ENCODE assay signal across 14 cellular contexts in the genomic region with DNA sequence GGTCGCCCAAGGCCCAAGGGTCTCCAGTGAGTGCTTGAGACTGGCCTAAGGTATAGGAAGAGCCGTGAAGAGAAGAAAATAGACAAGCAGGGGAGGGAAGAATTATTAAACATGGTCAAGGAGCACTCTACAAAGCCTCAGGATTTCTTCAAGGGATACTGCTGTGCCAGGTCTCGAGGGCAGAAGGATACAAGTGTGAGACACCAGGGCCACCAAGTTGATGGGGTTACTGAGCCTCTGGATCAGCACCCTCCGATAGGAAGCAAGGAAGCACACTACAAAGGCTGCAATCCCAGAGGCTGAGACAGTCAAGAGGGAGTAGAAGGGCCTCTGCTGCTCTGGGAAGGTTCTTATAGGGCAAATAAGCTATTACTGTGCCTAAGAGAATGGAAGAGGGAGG. TPM values are rescaled to one million over a fixed set of nuclear protein-coding genes. Genes with fewer than 3 reads are reported as not detected.
DNase-seq lines count a peak whose midpoint lies in the region; ATAC-seq and TF ChIP-seq lines count a peak whose summit lies in the region.
"Had no signal": no experiment of that assay in that cellular context is flagged by ENCODE, and none has a peak within 500 bp of the region (broad histone marks: within the 10 kb centered on the region; RNA-seq: fewer than 3 reads in every experiment).

No MANE protein-coding gene starts in this region.

- no peak for TF ChIP-seq POLR2A in lower leg skin (IDR thresholded peaks at IDR 0.05)

- no peak for ATAC-seq in activated CD4-positive, alpha-beta T cell treated with anti-CD3 and anti-CD28 coated beads for 36 hours
- ATAC-seq in GM21529 (IDR thresholded peaks at IDR 0.05; ENCODE audit: unreplicated experiment) = no peak
- ATAC-seq: Panc1 had no signal

- H3K9me3 Mint-ChIP-seq in activated CD4-positive, alpha-beta T cell treated with anti-CD3 and anti-CD28 coated beads for 36 hours (ENCODE audit: low read depth) = no peaks in the 10 kb centered on the region
- H3K9me3 Mint-ChIP-seq in IgD-negative memory B cell = no peaks in the 10 kb centered on the region
- no peaks in the 10 kb centered on the region for H3K9me3 Mint-ChIP-seq in activated T-helper 2 cell treated with anti-CD3 and anti-CD28 coated beads, Interferon-gamma antibody, Interleukin-2, Interleukin-4, amounts not matched to agents 10 μg/mL and 5 μg/mL and 100 μg/mL, durations not matched to agents 14 hours and 24 hours and 36 hours
- H3K9me3 Mint-ChIP-seq: brain had no signal

- peak overlapping the region; percentile 100 for H3K4me3 Mint-ChIP-seq in activated CD4-positive, alpha-beta T cell treated with anti-CD3 and anti-CD28 coated beads for 36 hours
- H3K4me3 Mint-ChIP-seq in IgD-negative memory B cell = peak overlapping the region in 3 of 4 donors; percentile 93 to 94 (median 94)
- H3K4me3 Mint-ChIP-seq in activated T-helper 2 cell treated with anti-CD3 and anti-CD28 coated beads, Interferon-gamma antibody, Interleukin-2, Interleukin-4, amounts not matched to agents 10 μg/mL and 5 μg/mL and 100 μg/mL, durations not matched to agents 14 hours and 24 hours and 36 hours (ENCODE audit: low read depth) = peak overlapping the region; percentile 99
- H3K4me3 Mint-ChIP-seq: brain had no signal

- intact Hi-C loops in activated CD4-positive, alpha-beta T cell treated with anti-CD3 and anti-CD28 coated beads for 36 hours (cut with DNase I, micrococcal nuclease) = loop anchor here in 1 of 2 experiments (2.0 to 10.0 kb wide), 4 partner anchors 71 to 1269 kb away; a partner anchor contains a TSS
- intact Hi-C loops in activated T-helper 2 cell treated with anti-CD3 and anti-CD28 coated beads, Interferon-gamma antibody, Interleukin-2, Interleukin-4, amounts not matched to agents 10 μg/mL and 5 μg/mL and 100 μg/mL, durations not matched to agents 14 hours and 24 hours and 36 hours (cut with micrococcal nuclease) = no loop called here
- intact Hi-C loops in posterior vena cava (cut with DNase I) (no loop called here), lower leg skin (cut with DNase I; ENCODE audit: low total_unique reads) (no loop called here)

- no peak for DNase-seq in activated CD4-positive, alpha-beta T cell treated with anti-CD3 and anti-CD28 coated beads for 36 hours
- DNase-seq in activated CD4-positive, alpha-beta T cell treated with anti-CD3 and anti-CD28 coated beads for 1 hour = no peak
- DNase-seq in activated T-helper 2 cell treated with anti-CD3 and anti-CD28 coated beads, Interferon-gamma antibody, Interleukin-2, Interleukin-4, amounts not matched to agents 10 μg/mL and 5 μg/mL and 100 μg/mL, durations not matched to agents 14 hours and 24 hours and 36 hours (ENCODE audit: low spot score) = no peak
- DNase-seq in posterior vena cava (ENCODE audit: low spot score) (peak; percentile 18), GM19240 (ENCODE audit: insufficient read length, low spot score) (no peak), lower leg skin (ENCODE audit: low spot score in 2 of 2) (no peak)
- DNase-seq: NCI-H2081 treated with DMSO at 0.1 percent for 48 hours, NCI-H526 treated with DMSO at 0.1 percent for 48 hours, small intestine had no signal

- H3K4me1 Mint-ChIP-seq in activated CD4-positive, alpha-beta T cell treated with anti-CD3 and anti-CD28 coated beads for 36 hours = peaks cover 76% of the 10 kb centered on the region
- H3K4me1 Mint-ChIP-seq in IgD-negative memory B cell = peaks cover 31 to 56% (median 37%) of the 10 kb centered on the region in 3 donors
- peaks cover 67% of the 10 kb centered on the region for H3K4me1 Mint-ChIP-seq in activated T-helper 2 cell treated with anti-CD3 and anti-CD28 coated beads, Interferon-gamma antibody, Interleukin-2, Interleukin-4, amounts not matched to agents 10 μg/mL and 5 μg/mL and 100 μg/mL, durations not matched to agents 14 hours and 24 hours and 36 hours (ENCODE audit: low read depth)

- no peak for TF ChIP-seq CTCF in lower leg skin (IDR thresholded peaks at IDR 0.05)

- no peaks in the 10 kb centered on the region for H3K27me3 Mint-ChIP-seq in activated CD4-positive, alpha-beta T cell treated with anti-CD3 and anti-CD28 coated beads for 36 hours
- H3K27me3 Mint-ChIP-seq in IgD-negative memory B cell = no peaks in the 10 kb centered on the region
- no peaks in the 10 kb centered on the region for H3K27me3 Mint-ChIP-seq in activated T-helper 2 cell treated with anti-CD3 and anti-CD28 coated beads, Interferon-gamma antibody, Interleukin-2, Interleukin-4, amounts not matched to agents 10 μg/mL and 5 μg/mL and 100 μg/mL, durations not matched to agents 14 hours and 24 hours and 36 hours (ENCODE audit: low read depth)
- H3K27me3 Mint-ChIP-seq: brain had no signal

- POLR2A ChIA-PET in activated CD4-positive, alpha-beta T cell treated with anti-CD3 and anti-CD28 coated beads for 36 hours (lab: Charles Lee) = interaction anchor here (0.9 to 8.7 kb wide), 11 partner anchors 9 to 171 kb away, joined by 3 to 172 read pairs (median 7); a partner anchor contains a TSS

- no peak overlapping the region for H3K4me3 ChIP-seq in lower leg skin (ENCODE audit: low read depth, poor library complexity, severe bottlenecking)
- H3K4me3 ChIP-seq: pancreas had no signal

- 77 to 84% methylated on average over 4 of the region's 4 CpGs for WGBS in lower leg skin, 2 donors

- peaks cover 85% of the 10 kb centered on the region for H3K36me3 Mint-ChIP-seq in activated CD4-positive, alpha-beta T cell treated with anti-CD3 and anti-CD28 coated beads for 36 hours (ENCODE audit: low read depth)
- H3K36me3 Mint-ChIP-seq in IgD-negative memory B cell = peaks cover 5% of the 10 kb centered on the region
- peaks cover 90% of the 10 kb centered on the region for H3K36me3 Mint-ChIP-seq in activated T-helper 2 cell treated with anti-CD3 and anti-CD28 coated beads, Interferon-gamma antibody, Interleukin-2, Interleukin-4, amounts not matched to agents 10 μg/mL and 5 μg/mL and 100 μg/mL, durations not matched to agents 14 hours and 24 hours and 36 hours (ENCODE audit: low read depth)

- CTCF ChIA-PET in activated CD4-positive, alpha-beta T cell treated with anti-CD3 and anti-CD28 coated beads for 36 hours (lab: Charles Lee) = interaction anchor here (0.9 to 3.6 kb wide), 12 partner anchors 11 to 286 kb away, joined by 3 to 60 read pairs (median 6); a partner anchor contains a TSS

- H3K27ac Mint-ChIP-seq in activated CD4-positive, alpha-beta T cell treated with anti-CD3 and anti-CD28 coated beads for 36 hours = peak overlapping the region; percentile 99
- H3K27ac Mint-ChIP-seq in IgD-negative memory B cell = peak overlapping the region; percentile 98 to 99 (median 98)
- H3K27ac Mint-ChIP-seq in activated T-helper 2 cell treated with anti-CD3 and anti-CD28 coated beads, Interferon-gamma antibody, Interleukin-2, Interleukin-4, amounts not matched to agents 10 μg/mL and 5 μg/mL and 100 μg/mL, durations not matched to agents 14 hours and 24 hours and 36 hours = peak overlapping the region; percentile 99
- H3K27ac Mint-ChIP-seq: brain had no signal

RNA-seq across cellular contexts. Expression of a gene that starts 6.5 kb away (rescaled TPM):
- total RNA-seq in activated CD4-positive, alpha-beta T cell treated with anti-CD3 and anti-CD28 coated beads for 36 hours = 100 to 1,000 TPM; 106 to 129 TPM
- 94.2 TPM for polyA plus RNA-seq in IgD-negative memory B cell
- total RNA-seq in activated T-helper 2 cell treated with anti-CD3 and anti-CD28 coated beads, Interferon-gamma antibody, Interleukin-2, Interleukin-4, amounts not matched to agents 10 μg/mL and 5 μg/mL and 100 μg/mL, durations not matched to agents 14 hours and 24 hours and 36 hours = 153 and 160 TPM in 2 replicates
- total RNA-seq in posterior vena cava = 10 to 100 TPM; 48.4 to 50.1 TPM
- total RNA-seq in lower leg skin = 10 to 100 TPM; 49.5 to 89.7 (median 57.5) TPM

RNA-seq across cellular contexts. Expression of a gene that starts 16.9 kb away (rescaled TPM):
- total RNA-seq in activated CD4-positive, alpha-beta T cell treated with anti-CD3 and anti-CD28 coated beads for 36 hours = 10 to 100 TPM; 11.8 to 12.4 TPM
- 1.3 TPM for polyA plus RNA-seq in IgD-negative memory B cell
- total RNA-seq in activated T-helper 2 cell treated with anti-CD3 and anti-CD28 coated beads, Interferon-gamma antibody, Interleukin-2, Interleukin-4, amounts not matched to agents 10 μg/mL and 5 μg/mL and 100 μg/mL, durations not matched to agents 14 hours and 24 hours and 36 hours = 21.9 and 22.3 TPM in 2 replicates
- 1 to 10 TPM; 8.2 to 10.0 TPM for total RNA-seq in posterior vena cava
- 10 to 100 TPM in 1 of 4 donors, 1 to 10 TPM in 3; 8.2 to 18.3 (median 8.8) TPM for total RNA-seq in lower leg skin
